Comparison of ENCODE assay signal across 34 cellular contexts in genomic region chr18:48244530-48244929, GRCh38.
"Had no signal": no experiment of that assay in that cellular context is flagged by ENCODE, and none has a peak within 500 bp of the region (broad histone marks: within the 10 kb centered on the region; RNA-seq: fewer than 3 reads in every experiment).

No MANE protein-coding gene starts in this region.

- H3K36me3 ChIP-seq: adrenal gland, ascending aorta, brain microvascular endothelial cell, breast epithelium, cardiac muscle cell had no signal

- H3K4me1 ChIP-seq: adrenal gland, ascending aorta, body of pancreas, breast epithelium had no signal

- ATAC-seq: activated naive CD4-positive, alpha-beta T cell treated with anti-CD3 and anti-CD28 coated beads, Interleukin-2, amount 50 U/mL, for 72 hours; activated naive CD8-positive, alpha-beta T cell treated with anti-CD3 and anti-CD28 coated beads, Interleukin-2, amount 50 U/mL, for 24 hours; activated T-cell treated with anti-CD3 and anti-CD28 coated beads, Interleukin-2, amount 50 U/mL, for 4 hours; activated T-cell treated with anti-CD3 and anti-CD28 coated beads, Interleukin-2, amount 50 U/mL, for 72 hours; activated T-helper 17 cell treated with anti-CD3 and anti-CD28 coated beads, Interleukin-2, amount 50 U/mL, for 72 hours; body of pancreas had no signal

- FAIRE-seq: astrocyte, bronchial epithelial cell had no signal

- H3K4me3 ChIP-seq: adrenal gland, ascending aorta, body of pancreas, breast epithelium, cardiac muscle cell had no signal

- DNase-seq: activated effector memory CD4-positive, alpha-beta T cell treated with anti-CD3 and anti-CD28 coated beads, Interleukin-2, amount 50 U/mL, for 16 hours; activated effector memory CD4-positive, alpha-beta T cell treated with Interleukin-2 at 50 U/mL for 16 hours; activated gamma-delta T cell; activated gamma-delta T cell treated with Interleukin-2 at 50 U/mL for 16 hours; activated naive CD4-positive, alpha-beta T cell; activated naive CD4-positive, alpha-beta T cell treated with anti-CD3 and anti-CD28 coated beads for 36 hours; activated naive CD4-positive, alpha-beta T cell treated with anti-CD3 and anti-CD28 coated beads, Interleukin-2, amount 10 ng/mL, durations not matched to agents 7 days and 5 days; activated naive CD4-positive, alpha-beta T cell treated with anti-CD3 and anti-CD28 coated beads, Interleukin-2, amount 50 U/mL, for 16 hours; activated naive CD4-positive, alpha-beta T cell treated with Interleukin-2 at 50 U/mL for 16 hours; activated naive CD8-positive, alpha-beta T cell treated with anti-CD3 and anti-CD28 coated beads for 36 hours; activated naive CD8-positive, alpha-beta T cell treated with anti-CD3 and anti-CD28 coated beads, Interleukin-2, amount 10 ng/mL, durations not matched to agents 7 days and 5 days; activated naive CD8-positive, alpha-beta T cell treated with anti-CD3 and anti-CD28 coated beads, Interleukin-2, amount 50 U/mL, for 24 hours; activated T-cell treated with anti-CD3 and anti-CD28 coated beads, Interleukin-2, amount 50 U/mL, for 1 hour; activated T-cell treated with anti-CD3 and anti-CD28 coated beads, Interleukin-2, amount 50 U/mL, for 24 hours; activated T-cell treated with anti-CD3 and anti-CD28 coated beads, Interleukin-2, amount 50 U/mL, for 4 hours; activated T-cell treated with anti-CD3 and anti-CD28 coated beads, Interleukin-2, amount 50 U/mL, for 48 hours; activated T-cell treated with anti-CD3 and anti-CD28 coated beads, Interleukin-2, amount 50 U/mL, for 72 hours; adrenal gland; amniotic stem cell; amygdala; anterior cingulate cortex; aorta; body of pancreas; brain microvascular endothelial cell; caudate nucleus; central memory CD4-positive, alpha-beta T cell; cerebellar nuclear complex had no signal

- H3K27me3 ChIP-seq: adrenal gland, ascending aorta, body of pancreas, brain microvascular endothelial cell, breast epithelium, cardiac muscle cell had no signal

- H3K9me3 ChIP-seq: adrenal gland, body of pancreas, breast epithelium had no signal

- H3K27ac ChIP-seq: adrenal gland, ascending aorta, body of pancreas, brain microvascular endothelial cell, breast epithelium, cardiac muscle cell had no signal
